9 cellular contexts compared by ENCODE assay signal in genomic region chr17:27352481-27353460, GRCh38. TPM values are rescaled to one million over a fixed set of nuclear protein-coding genes. Genes with fewer than 3 reads are reported as not detected.
A peak's percentile ranks its signal among the peaks of the same experiment; 100 is the strongest.
DNase-seq lines count a peak whose midpoint lies in the region; ATAC-seq and TF ChIP-seq lines count a peak whose summit lies in the region.
"Had no signal": no experiment of that assay in that cellular context is flagged by ENCODE, and none has a peak within 500 bp of the region (broad histone marks: within the 10 kb centered on the region; RNA-seq: fewer than 3 reads in every experiment).

No MANE protein-coding gene starts in this region.

- peak overlapping the region; percentile 84 to 97 for H3K27ac ChIP-seq in esophagus (ENCODE audit: low read depth in 2 of 2, low read length in 1 of 2)
- H3K27ac ChIP-seq in trophoblast cell (ENCODE audit: low read depth, low read length): peak overlapping the region; percentile 65
- H3K27ac ChIP-seq: neutrophil had no signal

- H3K4me3 ChIP-seq in esophagus (ENCODE audit: low read depth in 1 of 2, low read length in 2 of 2): peak overlapping the region; percentile 57 to 63
- H3K4me3 ChIP-seq in trophoblast cell (ENCODE audit: low read depth, low read length): peak overlapping the region; percentile 73

- peak overlapping the region; percentile 81 for H3K18ac ChIP-seq in trophoblast cell (ENCODE audit: low read length)

- peak overlapping the region; percentile 63 for H3K4ac ChIP-seq in trophoblast cell (ENCODE audit: low read depth, low read length)

- H4K91ac ChIP-seq in trophoblast cell (ENCODE audit: low read depth, low read length): peak overlapping the region; percentile 81

- peak overlapping the region; percentile 84 for H2BK12ac ChIP-seq in trophoblast cell (ENCODE audit: low read length)

- H3K9me3 ChIP-seq in ES-I3 (ENCODE audit: control insufficient read depth, insufficient read depth, low read length): no peaks in the 10 kb centered on the region
- no peaks in the 10 kb centered on the region for H3K9me3 ChIP-seq in esophagus (ENCODE audit: control insufficient read depth in 2 of 2, insufficient read depth in 1 of 2, low read depth in 1 of 2, low read length in 1 of 2)
- peaks cover 1% of the 10 kb centered on the region for H3K9me3 ChIP-seq in trophoblast cell (ENCODE audit: insufficient read depth, low read depth, low read length)
- H3K9me3 ChIP-seq: neutrophil had no signal

- H3K27me3 ChIP-seq in esophagus (ENCODE audit: control insufficient read depth in 1 of 2, insufficient read depth in 2 of 2, low read length in 2 of 2) (no peaks in the 10 kb centered on the region), trophoblast cell (ENCODE audit: insufficient read depth, low read length) (no peaks in the 10 kb centered on the region)

- peaks cover 9% of the 10 kb centered on the region for H3K79me2 ChIP-seq in trophoblast cell (ENCODE audit: control insufficient read depth, insufficient read depth, low read length, poor library complexity)

- peak overlapping the region; percentile 5 for H2AK5ac ChIP-seq in trophoblast cell (ENCODE audit: low read length)

- peak overlapping the region; percentile 42 for H2AFZ ChIP-seq in trophoblast cell (ENCODE audit: insufficient read depth, low read length, poor library complexity)

- peak overlapping the region; percentile 34 for H3K14ac ChIP-seq in trophoblast cell (ENCODE audit: low read length)

- peaks cover 32% of the 10 kb centered on the region for H3K79me1 ChIP-seq in trophoblast cell (ENCODE audit: low read length)

- H3K4me1 ChIP-seq in ES-I3 (ENCODE audit: insufficient read depth, low read length) (no peaks in the 10 kb centered on the region), esophagus (ENCODE audit: control insufficient read depth in 2 of 2, insufficient read depth in 2 of 2, low read length in 1 of 2) (peaks cover 4 to 9% of the 10 kb centered on the region in 2 donors), trophoblast cell (ENCODE audit: control insufficient read depth in 1 of 2, insufficient read depth in 2 of 2, low read length in 2 of 2) (peaks cover 6 to 20% of the 10 kb centered on the region in 2 experiments)

- DNase-seq in RKO (ENCODE audit: low spot score): peak; percentile 28
- DNase-seq in trophoblast cell: peak; percentile 27 to 40
- DNase-seq in omental fat pad (ENCODE audit: low spot score): no peak
- no peak for DNase-seq in NCI-H446 (lab: John Stamatoyannopoulos, UW)
- DNase-seq in GDM1 (lab: John Stamatoyannopoulos, UW): no peak

- H4K8ac ChIP-seq in trophoblast cell (ENCODE audit: low read depth, low read length): peak overlapping the region; percentile 72

- peak overlapping the region; percentile 13 for H4K12ac ChIP-seq in trophoblast cell (ENCODE audit: low read depth, low read length)

- H2BK120ac ChIP-seq in trophoblast cell (ENCODE audit: insufficient read depth, low read length, poor library complexity): peak overlapping the region; percentile 73

- no peak for TF ChIP-seq CTCF in omental fat pad (IDR thresholded peaks at IDR 0.05)

- H3K36me3 ChIP-seq in ES-I3 (ENCODE audit: insufficient read depth, low read length) (no peaks in the 10 kb centered on the region), esophagus (ENCODE audit: control insufficient read depth in 2 of 2, insufficient read depth in 2 of 2, low read length in 1 of 2) (no peaks in the 10 kb centered on the region), trophoblast cell (ENCODE audit: control insufficient read depth in 1 of 2, insufficient read depth in 2 of 2, low read length in 2 of 2) (no peaks in the 10 kb centered on the region)
- H3K36me3 ChIP-seq: neutrophil had no signal

- H2BK5ac ChIP-seq in trophoblast cell (ENCODE audit: low read depth, low read length, poor library complexity): peak overlapping the region; percentile 64

- no peak for ATAC-seq in omental fat pad (ENCODE audit: low FRiP score)
- ATAC-seq in GM18868 (IDR thresholded peaks at IDR 0.05; ENCODE audit: unreplicated experiment): no peak

- H3K9ac ChIP-seq in ES-I3 (ENCODE audit: low read depth, low read length): peak overlapping the region; percentile 75
- peak overlapping the region; percentile 70 for H3K9ac ChIP-seq in trophoblast cell (ENCODE audit: low read length)

- H3K23ac ChIP-seq in trophoblast cell (ENCODE audit: low read length): no peak overlapping the region

- 49 to 55% methylated on average over 17 of the region's 17 CpGs for WGBS in esophagus, 2 donors
- WGBS in trophoblast cell (ENCODE audit: extremely low coverage, insufficient coverage, insufficient read length): no CpG with 5 or more reads among the region's 17 CpGs

- H3K4me2 ChIP-seq in trophoblast cell (ENCODE audit: low read length): peak overlapping the region; percentile 57

RNA-seq across cellular contexts. Expression of gene WSB1, which starts 58.9 kb away (rescaled TPM):
- polyA plus RNA-seq in esophagus: 10 to 100 TPM; 64.4 to 67.1 TPM
- 193 and 206 TPM in 2 replicates for polyA plus RNA-seq in trophoblast cell (2013)
- 100 to 1,000 TPM; 136 to 217 (median 175) TPM for total RNA-seq in omental fat pad

Comparison
In these comparisons a context has a peak if more than half of its experiments do, and no peak if none do; other contexts are left out.
1. DNase-seq: peak in RKO (single experiment) and trophoblast cell (2 of 2); none in omental fat pad (single experiment), NCI-H446 (0 of 2) and GDM1 (single experiment).